ENCODE assay signal across 14 cellular contexts in genomic region chr5:72179816-72180440, GRCh38.
A peak's percentile ranks its signal among the peaks of the same experiment; 100 is the strongest.
DNase-seq lines count a peak whose midpoint lies in the region; ATAC-seq and TF ChIP-seq lines count a peak whose summit lies in the region.
"Had no signal": no experiment of that assay in that cellular context is flagged by ENCODE, and none has a peak within 500 bp of the region (broad histone marks: within the 10 kb centered on the region; RNA-seq: fewer than 3 reads in every experiment).

No MANE protein-coding gene starts in this region.

- H3K27me3 Mint-ChIP-seq in WTC11 (ENCODE audit: low read depth) = no peaks in the 10 kb centered on the region; the same call in 1 of the 2 replicates

- peak overlapping the region; percentile 54 for H3K27ac Mint-ChIP-seq in WTC11
- H3K27ac Mint-ChIP-seq: T-helper 1 cell treated with Interleukin-12 subunit alpha and Interleukin-12 subunit beta and Interleukin-4 antibody, amounts not matched to agents 30 μg/mL and 1 μg/mL, for 36 hours had no signal

- ATAC-seq in WTC11 = no peak
- ATAC-seq in GM18870 (IDR thresholded peaks at IDR 0.05; ENCODE audit: unreplicated experiment) = no peak
- ATAC-seq in HG03342 (IDR thresholded peaks at IDR 0.05; ENCODE audit: unreplicated experiment) = no peak
- no peak for ATAC-seq in stimulated activated naive CD8-positive, alpha-beta T cell treated with anti-CD3 and anti-CD28 coated beads, Interleukin-15, Interleukin-2, amounts not matched to agents 100 U/mL and 50 U/mL, for 24 hours
- ATAC-seq: HepG2 had no signal

- H3K4me3 ChIP-seq in fibroblast of pulmonary artery (replicated peaks; ENCODE audit: low read depth, low read length) (peak overlapping the region; percentile 42), retinal pigment epithelial cell (ENCODE audit: low read length) (peak overlapping the region; percentile 33)
- H3K4me3 ChIP-seq: BLaER1 had no signal

- TF ChIP-seq CTCF in WTC11 (IDR thresholded peaks at IDR 0.05) (no peak), fibroblast of pulmonary artery (IDR thresholded peaks at IDR 0.05; ENCODE audit: low read length, missing control alignments) (no peak), retinal pigment epithelial cell (conservative IDR thresholded peaks at IDR 0.05; ENCODE audit: low read depth, low read length) (no peak)

- DNase-seq in AG20443 (ENCODE audit: low spot score) (peak; percentile 18), WTC11 (ENCODE audit: low spot score) (no peak), fibroblast of pulmonary artery (ENCODE audit: low read depth) (no peak), retinal pigment epithelial cell (ENCODE audit: low read depth) (no peak), NCI-H1694 treated with DMSO at 0.1 percent for 48 hours (lab: John Stamatoyannopoulos, UW) (no peak)
- no peak for DNase-seq in stimulated activated naive CD8-positive, alpha-beta T cell treated with anti-CD3 and anti-CD28 coated beads, Interleukin-15, Interleukin-2, amounts not matched to agents 100 U/mL and 50 U/mL, for 24 hours
- DNase-seq: activated CD8-positive, alpha-beta memory T cell treated with anti-CD3 and anti-CD28 coated beads, Interleukin-2, amount 50 U/mL, for 48 hours; NCI-H510A treated with DMSO at 0.1 percent for 48 hours had no signal

- POLR2A ChIA-PET in WTC11 (lab: Charles Lee) = no interaction called here

- H3K9me3 Mint-ChIP-seq in WTC11 = no peaks in the 10 kb centered on the region
- H3K9me3 Mint-ChIP-seq: central memory CD8-positive, alpha-beta T cell; T-helper 1 cell treated with Interleukin-12 subunit alpha and Interleukin-12 subunit beta and Interleukin-4 antibody, amounts not matched to agents 30 μg/mL and 1 μg/mL, for 36 hours had no signal

- peaks cover 35% of the 10 kb centered on the region for H3K4me1 Mint-ChIP-seq in WTC11
- H3K4me1 Mint-ChIP-seq: central memory CD8-positive, alpha-beta T cell had no signal

- CTCF ChIA-PET in WTC11 (lab: Charles Lee) = interaction anchor here (0.7 kb wide), 1 partner anchor 90 kb away, joined by 3 read pairs; no protein-coding TSS in a partner anchor

- H3K36me3 Mint-ChIP-seq in WTC11 = peaks cover 11% of the 10 kb centered on the region; the same call in 1 of the 2 replicates

- H3K4me3 Mint-ChIP-seq in WTC11 = no peak overlapping the region
- H3K4me3 Mint-ChIP-seq: central memory CD8-positive, alpha-beta T cell; T-helper 1 cell treated with Interleukin-12 subunit alpha and Interleukin-12 subunit beta and Interleukin-4 antibody, amounts not matched to agents 30 μg/mL and 1 μg/mL, for 36 hours had no signal

TF ChIP-seq in WTC11, 78 proteins besides CTCF, POLR2A, EP300 and RAD21:
- TF ChIP-seq MLX (CRISPR knock-in tag; IDR thresholded peaks at IDR 0.05) = no peak
